Comparison of ENCODE assay signal across 21 cellular contexts in genomic region chr11:72521672-72522071, GRCh38.
DNase-seq lines count a peak whose midpoint lies in the region; ATAC-seq and TF ChIP-seq lines count a peak whose summit lies in the region.
"Had no signal": no experiment of that assay in that cellular context is flagged by ENCODE, and none has a peak within 500 bp of the region (broad histone marks: within the 10 kb centered on the region; RNA-seq: fewer than 3 reads in every experiment).

No MANE protein-coding gene starts in this region.

- H3K9ac ChIP-seq in neural progenitor cell, result no peak overlapping the region
- H3K9ac ChIP-seq: BLaER1 treated with 17β-estradiol and CSF1 and Interleukin-3, amounts not matched to agents 10 nM and 100 nM; SK-N-SH had no signal

- H3K4me1 Mint-ChIP-seq in neural progenitor cell, result no peaks in the 10 kb centered on the region

- no peak for ATAC-seq in HG03521 (IDR thresholded peaks at IDR 0.05; ENCODE audit: unreplicated experiment)
- ATAC-seq: K562 had no signal

- no peaks in the 10 kb centered on the region for H3K36me3 Mint-ChIP-seq in neural progenitor cell
- H3K36me3 Mint-ChIP-seq: CD8-positive, alpha-beta memory T cell had no signal

- no peak overlapping the region for H3K27ac Mint-ChIP-seq in neural progenitor cell
- H3K27ac Mint-ChIP-seq: H9, HFFc6 had no signal

- H3K27me3 ChIP-seq in neural progenitor cell, result no peaks in the 10 kb centered on the region
- H3K27me3 ChIP-seq: BLaER1 treated with 17β-estradiol and CSF1 and Interleukin-3, amounts not matched to agents 10 nM and 100 nM; MG63 had no signal

- H3K9me3 Mint-ChIP-seq in neural progenitor cell, result no peaks in the 10 kb centered on the region
- H3K9me3 Mint-ChIP-seq: CD8-positive, alpha-beta memory T cell; H9; HFFc6 had no signal

- no peaks in the 10 kb centered on the region for H3K36me3 ChIP-seq in neural progenitor cell
- H3K36me3 ChIP-seq: BLaER1 treated with 17β-estradiol and CSF1 and Interleukin-3, amounts not matched to agents 10 nM and 100 nM; MG63 had no signal

- H2AFZ ChIP-seq in neural progenitor cell (replicated peaks), result peak overlapping the region; percentile 57
- H2AFZ ChIP-seq: PC-9 had no signal

- H3K27ac ChIP-seq in VCaP, result peak overlapping the region; percentile 55; the same call in 1 of the 2 replicates
- no peak overlapping the region for H3K27ac ChIP-seq in neural progenitor cell
- H3K27ac ChIP-seq: BLaER1 treated with 17β-estradiol and CSF1 and Interleukin-3, amounts not matched to agents 10 nM and 100 nM; PC-9; RWPE1 had no signal

- H3K4me1 ChIP-seq in neural progenitor cell, result no peaks in the 10 kb centered on the region

- DNase-seq in globus pallidus (ENCODE audit: low spot score) (peak; percentile 50), neural progenitor cell (ENCODE audit: low spot score) (no peak), RKO (ENCODE audit: low spot score) (no peak), NCI-H1092 treated with DMSO at 0.1 percent for 48 hours (lab: John Stamatoyannopoulos, UW) (no peak), NCI-H446 treated with DMSO at 0.1 percent for 48 hours (lab: John Stamatoyannopoulos, UW) (no peak)
- DNase-seq: ACHN; CD8-positive, alpha-beta memory T cell; DMS53; H9; HFFc6; MG63; NCI-H1417 treated with DMSO at 0.1 percent for 48 hours; NCI-H187; SIG-M5; SK-N-SH had no signal

- H3K9me3 ChIP-seq in neural progenitor cell (ENCODE audit: low read depth), result no peaks in the 10 kb centered on the region
- H3K9me3 ChIP-seq: BLaER1 treated with 17β-estradiol and CSF1 and Interleukin-3, amounts not matched to agents 10 nM and 100 nM; MG63; SK-N-SH had no signal

- TF ChIP-seq CTCF in VCaP (conservative IDR thresholded peaks at IDR 0.05) (no peak), neural progenitor cell (IDR thresholded peaks at IDR 0.05) (no peak)

- H4K20me1 ChIP-seq in neural progenitor cell (ENCODE audit: low read depth), result no peaks in the 10 kb centered on the region
- H4K20me1 ChIP-seq: BLaER1 treated with 17β-estradiol and CSF1 and Interleukin-3, amounts not matched to agents 10 nM and 100 nM had no signal

- H3K4me3 ChIP-seq in neural progenitor cell, result no peak overlapping the region
- H3K4me3 ChIP-seq: BLaER1 treated with 17β-estradiol and CSF1 and Interleukin-3, amounts not matched to agents 10 nM and 100 nM; K562; MG63; PC-9 had no signal

- no peaks in the 10 kb centered on the region for H3K79me2 ChIP-seq in neural progenitor cell (ENCODE audit: low read depth)

- no peak overlapping the region for H3K4me2 ChIP-seq in neural progenitor cell
- H3K4me2 ChIP-seq: PC-9, SK-N-SH had no signal

- no peaks in the 10 kb centered on the region for H3F3A ChIP-seq in neural progenitor cell (ENCODE audit: low read depth)

- no peak overlapping the region for H3K4me3 Mint-ChIP-seq in neural progenitor cell
- H3K4me3 Mint-ChIP-seq: H9, HFFc6 had no signal

- no peaks in the 10 kb centered on the region for H3K27me3 Mint-ChIP-seq in neural progenitor cell (ENCODE audit: insufficient read depth, low read depth)
